ENCODE assay signal across 8 cellular contexts in the genomic region with DNA sequence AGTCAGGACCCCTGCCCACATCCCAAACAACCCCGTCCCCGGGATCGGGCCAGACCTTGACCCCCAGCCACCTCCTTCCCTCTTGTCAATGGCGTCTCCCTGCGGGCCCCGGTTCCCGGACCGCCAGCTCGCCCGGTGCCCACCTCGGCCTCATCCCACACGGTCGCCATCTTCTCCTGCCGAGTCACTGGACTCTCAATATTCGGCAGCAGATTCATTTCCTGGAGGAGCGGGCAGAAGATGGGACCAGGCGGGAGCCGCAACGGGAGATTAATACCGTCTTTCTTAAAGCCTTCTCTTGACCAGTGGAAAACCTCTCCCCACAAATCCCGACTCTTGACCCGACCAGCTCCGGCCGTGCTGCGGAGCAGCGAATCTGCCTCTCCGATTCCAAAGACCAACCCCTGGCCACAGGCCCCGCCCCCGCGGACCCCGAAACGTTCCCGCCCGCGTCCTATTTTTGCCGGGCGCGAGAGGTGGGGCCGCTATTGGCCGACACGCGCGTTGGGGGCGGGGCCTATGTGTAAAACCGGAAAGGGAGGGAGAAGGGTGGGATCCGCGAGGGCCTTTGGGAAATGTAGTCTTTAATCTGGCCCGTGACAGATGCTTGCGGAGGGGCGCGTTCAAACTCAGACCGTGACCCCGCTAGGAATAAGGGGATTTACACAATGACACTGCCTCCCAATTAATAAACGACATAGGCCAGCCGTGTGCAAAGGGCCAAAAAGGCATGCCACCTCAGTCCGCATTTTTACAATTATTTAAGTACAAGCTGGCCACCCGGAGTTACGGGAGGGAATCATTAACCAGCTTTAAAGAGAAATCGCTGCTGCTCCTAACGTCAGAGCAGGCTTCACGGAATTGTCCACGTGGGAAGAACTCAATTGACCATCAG. TPM values are rescaled to one million over a fixed set of nuclear protein-coding genes. Genes with fewer than 3 reads are reported as not detected.
DNase-seq lines count a peak whose midpoint lies in the region; ATAC-seq and TF ChIP-seq lines count a peak whose summit lies in the region.

PSMC3 (minus strand) TSS at position 378 of the 895 bp plus-strand sequence; CDS start at position 218, 160 bp downstream.

- H3K79me2 ChIP-seq in osteoblast (ENCODE audit: insufficient read depth, low read length): peaks cover 26% of the 10 kb centered on the region

- peak within 1 kb of the TSS; percentile 97 for H2AFZ ChIP-seq in osteoblast (ENCODE audit: low read length)

- peak within 1 kb of the TSS; percentile 100 for H3K4me3 Mint-ChIP-seq in activated naive CD8-positive, alpha-beta T cell

- H3K4me3 ChIP-seq in osteoblast (ENCODE audit: insufficient read depth, low read length) (peak within 1 kb of the TSS; percentile 99), thoracic aorta (peak within 1 kb of the TSS; percentile 91)

- peak within 1 kb of the TSS; percentile 100 for H3K27ac Mint-ChIP-seq in activated naive CD8-positive, alpha-beta T cell

- H3K9me3 ChIP-seq in osteoblast (ENCODE audit: low read depth, low read length) (no peaks in the 10 kb centered on the region), thoracic aorta (no peaks in the 10 kb centered on the region)

- H3K4me1 ChIP-seq in osteoblast (ENCODE audit: insufficient read depth, low read length): peaks cover 14% of the 10 kb centered on the region
- H3K4me1 ChIP-seq in thoracic aorta (ENCODE audit: control insufficient read depth in 1 of 2, low read depth in 2 of 2): peaks cover 7 to 13% of the 10 kb centered on the region in 2 donors

- H3K27ac ChIP-seq in osteoblast (ENCODE audit: low read depth, low read length): peak within 1 kb of the TSS; percentile 99
- peak within 1 kb of the TSS; percentile 90 to 92 for H3K27ac ChIP-seq in thoracic aorta

- H3K4me1 Mint-ChIP-seq in activated naive CD8-positive, alpha-beta T cell (ENCODE audit: low read depth): peaks cover 26% of the 10 kb centered on the region

- H3K36me3 Mint-ChIP-seq in activated naive CD8-positive, alpha-beta T cell: peaks cover 8% of the 10 kb centered on the region

- no peaks in the 10 kb centered on the region for H3K27me3 Mint-ChIP-seq in activated naive CD8-positive, alpha-beta T cell

- H3K4me2 ChIP-seq in osteoblast (ENCODE audit: insufficient read depth, low read length): peak within 1 kb of the TSS; percentile 98

- H4K20me1 ChIP-seq in osteoblast (ENCODE audit: insufficient read depth, low read length): no peaks in the 10 kb centered on the region

- POLR2A ChIA-PET in GM10248 (lab: Yijun Ruan, JAX): interaction anchor here (0.7 kb wide), 2 partner anchors 14 to 114 kb away, joined by 3 to 4 read pairs; no protein-coding TSS in a partner anchor

- ATAC-seq in HG02623 (IDR thresholded peaks at IDR 0.05; ENCODE audit: unreplicated experiment) (peak; percentile 87), thoracic aorta (ENCODE audit: insufficient number of reproducible peaks, low FRiP score, low read depth) (peak; percentile 99)

- H3K36me3 ChIP-seq in osteoblast (ENCODE audit: insufficient read depth, low read length): peaks cover 31% of the 10 kb centered on the region
- peaks cover 18% of the 10 kb centered on the region for H3K36me3 ChIP-seq in thoracic aorta

- H3K9me3 Mint-ChIP-seq in activated naive CD8-positive, alpha-beta T cell (ENCODE audit: low read depth): no peaks in the 10 kb centered on the region

- DNase-seq in GM10248 (ENCODE audit: extremely low spot score) (peak; percentile 97), NCI-H1105 (lab: John Stamatoyannopoulos, UW) (peak; percentile 99), SKM-1 treated with dmso at 0.1 percent for 144 hours (lab: John Stamatoyannopoulos, UW; ENCODE audit: unreplicated experiment) (peak; percentile 96), glomerular endothelial cell (ENCODE audit: extremely low read depth, low read depth, low spot score) (peak; percentile 63), osteoblast (ENCODE audit: insufficient read length, low spot score, missing footprints) (peak; percentile 99), thoracic aorta (ENCODE audit: low spot score) (peak; percentile 96)

- H3K27me3 ChIP-seq in osteoblast (ENCODE audit: insufficient read depth, low read length) (no peaks in the 10 kb centered on the region), thoracic aorta (replicated peaks; ENCODE audit: insufficient read depth) (no peaks in the 10 kb centered on the region)

- no peak for TF ChIP-seq CTCF in GM10248 (IDR thresholded peaks at IDR 0.05; ENCODE audit: control extremely low read depth, extremely low read depth, low read depth, missing control alignments)
- no peak for TF ChIP-seq CTCF in osteoblast (IDR thresholded peaks at IDR 0.05; ENCODE audit: extremely low read depth, low read depth, low read length)
- no peak for TF ChIP-seq CTCF in thoracic aorta (IDR thresholded peaks at IDR 0.05)

- CTCF ChIA-PET in GM10248 (lab: Yijun Ruan, JAX): interaction anchor here (0.8 to 6.5 kb wide), 7 partner anchors 9 to 166 kb away, joined by 3 to 48 read pairs (median 5); no protein-coding TSS in a partner anchor

RNA-seq across cellular contexts. Expression of gene PSMC3, which starts in this region (rescaled TPM):
- total RNA-seq in glomerular endothelial cell (143 and 156 TPM in 2 replicates), osteoblast (121 and 124 TPM in 2 replicates), thoracic aorta (100 to 1,000 TPM; 122 to 160 TPM)

Comparison
In these comparisons a context has a peak if more than half of its experiments do, and no peak if none do; other contexts are left out.
1. Peak in every context shown above with its lines: DNase-seq, ATAC-seq, H3K4me3 ChIP-seq and H3K27ac ChIP-seq.